In the genomic region with DNA sequence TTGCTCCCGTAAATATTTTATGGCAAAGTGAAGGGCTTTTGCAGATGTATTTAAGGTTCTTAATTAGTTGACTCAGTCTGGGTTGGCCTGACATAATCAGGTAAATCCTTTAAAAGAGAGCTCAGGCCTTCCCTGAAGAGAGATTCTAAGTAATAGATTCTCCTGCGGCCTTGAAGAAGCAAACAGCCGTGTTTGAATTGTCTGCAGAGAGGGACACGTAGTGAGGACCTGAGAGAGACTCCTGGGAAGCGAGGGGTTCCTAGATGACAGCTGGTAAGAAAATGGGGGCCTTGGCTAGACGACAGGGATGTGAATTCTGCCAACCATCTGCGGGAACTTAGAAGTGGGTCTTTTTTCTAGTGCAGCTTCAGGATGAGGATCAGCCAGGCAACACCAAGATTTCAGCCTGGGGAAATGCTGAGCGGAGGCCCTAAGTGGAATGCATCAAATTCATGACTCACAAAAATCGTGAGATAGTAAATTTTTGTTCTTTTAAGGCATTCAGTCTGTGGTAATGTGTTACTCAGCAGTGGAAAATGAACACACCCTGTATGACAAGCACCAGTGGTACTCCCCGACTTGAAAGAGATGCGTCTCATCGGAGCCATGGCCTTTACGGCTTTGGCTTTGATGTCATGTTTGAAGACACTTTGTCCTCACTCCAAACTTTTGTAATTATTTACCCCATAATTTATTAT, we compare ENCODE assay signal across 14 cellular contexts.
DNase-seq lines count a peak whose midpoint lies in the region; ATAC-seq and TF ChIP-seq lines count a peak whose summit lies in the region.
"Had no signal": no experiment of that assay in that cellular context is flagged by ENCODE, and none has a peak within 500 bp of the region (broad histone marks: within the 10 kb centered on the region; RNA-seq: fewer than 3 reads in every experiment).

No MANE protein-coding gene starts in this region.

- DNase-seq in AG10803 (ENCODE audit: low read depth) (peak; percentile 95), LoVo (ENCODE audit: low spot score) (peak; percentile 55), choroid plexus epithelial cell (ENCODE audit: low read depth) (peak; percentile 95), myocyte (ENCODE audit: low read depth) (peak; percentile 82), KG1 (lab: John Stamatoyannopoulos, UW) (no peak), upper lobe of right lung (no peak)
- DNase-seq in activated naive CD4-positive, alpha-beta T cell treated with anti-CD3 and anti-CD28 coated beads, Interleukin-2, amount 50 U/mL, for 16 hours: no peak
- DNase-seq: activated B cell treated with CpG ODN at 0.5 μM for 24 hours; endodermal cell; lower lobe of right lung; NCI-H1092; retina; stimulated activated CD8-positive, alpha-beta memory T cell treated with anti-CD3 and anti-CD28 coated beads, Interleukin-4, amount 100 ng/mL, for 48 hours had no signal

- no peak overlapping the region for H3K4me3 ChIP-seq in AG10803 (ENCODE audit: low read length)
- H3K4me3 ChIP-seq in choroid plexus epithelial cell (ENCODE audit: low read depth, low read length): no peak overlapping the region
- H3K4me3 ChIP-seq in upper lobe of right lung: no peak overlapping the region
- H3K4me3 ChIP-seq: lower lobe of right lung had no signal

- no peaks in the 10 kb centered on the region for H3K9me3 ChIP-seq in upper lobe of right lung
- H3K9me3 ChIP-seq: lower lobe of right lung had no signal

- no peak overlapping the region for H3K27ac ChIP-seq in upper lobe of right lung
- H3K27ac ChIP-seq: lower lobe of right lung had no signal

- no peaks in the 10 kb centered on the region for H3K4me1 ChIP-seq in upper lobe of right lung
- H3K4me1 ChIP-seq: lower lobe of right lung had no signal

- TF ChIP-seq CTCF in AG10803 (conservative IDR thresholded peaks at IDR 0.05; ENCODE audit: low read length) (no peak; the same call in 1 of the 2 replicates), choroid plexus epithelial cell (conservative IDR thresholded peaks at IDR 0.05; ENCODE audit: low read depth, low read length) (no peak), upper lobe of right lung (IDR thresholded peaks at IDR 0.05) (no peak)

- no peaks in the 10 kb centered on the region for H3K36me3 ChIP-seq in upper lobe of right lung
- H3K36me3 ChIP-seq: lower lobe of right lung had no signal

- H3K27me3 ChIP-seq in upper lobe of right lung: no peaks in the 10 kb centered on the region

- intact Hi-C loops in upper lobe of right lung (cut with DNase I): no loop called here

- ATAC-seq in upper lobe of right lung (no peak), GM21423 (IDR thresholded peaks at IDR 0.05; ENCODE audit: unreplicated experiment) (no peak)

Comparison
In these comparisons a context has a peak if more than half of its experiments do, and no peak if none do; other contexts are left out.
1. DNase-seq: peak in AG10803 (single experiment), LoVo (single experiment), choroid plexus epithelial cell (single experiment) and myocyte (single experiment); none in activated naive CD4-positive, alpha-beta T cell treated with anti-CD3 and anti-CD28 coated beads, Interleukin-2, amount 50 U/mL, for 16 hours (single experiment), KG1 (single experiment) and upper lobe of right lung (single experiment).